Comparison of ENCODE assay signal across 28 cellular contexts in genomic region chr19:28429356-28429755, GRCh38.
"Had no signal": no experiment of that assay in that cellular context is flagged by ENCODE, and none has a peak within 500 bp of the region (broad histone marks: within the 10 kb centered on the region; RNA-seq: fewer than 3 reads in every experiment).

No MANE protein-coding gene starts in this region.

- H3K4me3 ChIP-seq: esophagus squamous epithelium, left ventricle myocardium inferior, lung, spleen, testis, transverse colon had no signal

- H3K4me1 ChIP-seq: esophagus squamous epithelium, left ventricle myocardium inferior, spleen, testis had no signal

- ATAC-seq: activated CD8-positive, alpha-beta T cell treated with anti-CD3 and anti-CD28 coated beads for 36 hours; activated naive CD4-positive, alpha-beta T cell treated with anti-CD3 and anti-CD28 coated beads, Interleukin-2, amount 50 U/mL, for 72 hours; activated T-cell treated with anti-CD3 and anti-CD28 coated beads, Interleukin-2, amount 50 U/mL, for 4 hours; activated T-helper 17 cell treated with anti-CD3 and anti-CD28 coated beads, Interleukin-2, amount 50 U/mL, for 72 hours; natural killer cell; right cardiac atrium; stimulated activated naive CD8-positive, alpha-beta T cell treated with anti-CD3 and anti-CD28 coated beads, Interleukin-15, Interleukin-2, amounts not matched to agents 100 U/mL and 50 U/mL, for 24 hours had no signal

- H3K27me3 ChIP-seq: esophagus squamous epithelium, testis, transverse colon had no signal

- DNase-seq: activated CD4-positive, alpha-beta T cell treated with anti-CD3 and anti-CD28 coated beads, Interleukin-2, amount 50 U/mL, for 1 hour; activated CD4-positive, CD25-positive, alpha-beta regulatory T cell treated with anti-CD3 and anti-CD28 coated beads, Interleukin-2, amount 50 U/mL, for 72 hours; activated CD8-positive, alpha-beta T cell treated with anti-CD3 and anti-CD28 coated beads for 36 hours; activated gamma-delta T cell treated with Interleukin-2 at 50 U/mL for 16 hours; activated T-cell treated with anti-CD3 and anti-CD28 coated beads, Interleukin-2, amount 50 U/mL, for 4 hours; anterior cingulate cortex; dermis blood vessel endothelial cell; effector CD4-positive, alpha-beta T cell; esophagus squamous epithelium; left ventricle myocardium inferior; mesendoderm; natural killer cell; posterior cingulate gyrus; right cardiac atrium; spleen; stimulated activated CD4-positive, alpha-beta T cell treated with anti-CD3 and anti-CD28 coated beads, Interleukin-2, amount 100 ng/mL, for 48 hours; stimulated activated naive CD8-positive, alpha-beta T cell treated with anti-CD3 and anti-CD28 coated beads, Interleukin-15, Interleukin-2, amounts not matched to agents 100 U/mL and 50 U/mL, for 24 hours; T-helper 2 cell; testis; transverse colon had no signal

- FAIRE-seq: bronchial epithelial cell, endometrium, frontal cortex, islet of Langerhans had no signal

- H3K27ac ChIP-seq: epithelial cell of prostate, esophagus squamous epithelium, left ventricle myocardium inferior, spleen, testis, transverse colon had no signal

- H3K36me3 ChIP-seq: esophagus squamous epithelium, left ventricle myocardium inferior, spleen, transverse colon had no signal

- H3K9me3 ChIP-seq: left ventricle myocardium inferior, testis, transverse colon had no signal
